ENCODE assay signal across 25 cellular contexts in genomic region chr2:127011136-127011740, GRCh38.
"Had no signal": no experiment of that assay in that cellular context is flagged by ENCODE, and none has a peak within 500 bp of the region (broad histone marks: within the 10 kb centered on the region; RNA-seq: fewer than 3 reads in every experiment).

No MANE protein-coding gene starts in this region.

- DNase-seq: activated CD4-positive, alpha-beta T cell treated with anti-CD3 and anti-CD28 coated beads, Interleukin-2, amount 50 U/mL, for 1 hour; activated CD4-positive, CD25-positive, alpha-beta regulatory T cell treated with anti-CD3 and anti-CD28 coated beads, Interleukin-2, amount 50 U/mL, for 72 hours; activated CD8-positive, alpha-beta T cell treated with anti-CD3 and anti-CD28 coated beads, Interleukin-2, amount 10 ng/mL, durations not matched to agents 7 days and 5 days; activated gamma-delta T cell treated with Interleukin-2 at 50 U/mL for 16 hours; activated T-cell treated with anti-CD3 and anti-CD28 coated beads, Interleukin-2, amount 50 U/mL, for 1 hour; brain microvascular endothelial cell; dorsolateral prefrontal cortex; gastrocnemius medialis; hippocampal formation; kidney glomerular epithelial cell; left ventricle myocardium inferior; mammary epithelial cell; naive thymus-derived CD8-positive, alpha-beta T cell; pancreas; psoas muscle; right cardiac atrium; stimulated activated CD4-positive, alpha-beta T cell treated with anti-CD3 and anti-CD28 coated beads, Interleukin-1b, Interleukin-23, amount 100 ng/mL, for 48 hours; substantia nigra; T-cell; thyroid gland had no signal

- H3K4me3 ChIP-seq: ascending aorta, dorsolateral prefrontal cortex, gastrocnemius medialis, left ventricle myocardium inferior, pancreas, psoas muscle, skin epidermis, thyroid gland had no signal

- H3K36me3 ChIP-seq: ascending aorta, brain microvascular endothelial cell, gastrocnemius medialis, left ventricle myocardium inferior, pancreas, thyroid gland had no signal

- H3K9me3 ChIP-seq: gastrocnemius medialis, left ventricle myocardium inferior, pancreas, psoas muscle, thyroid gland had no signal

- H3K27me3 ChIP-seq: ascending aorta, brain microvascular endothelial cell, dorsolateral prefrontal cortex, pancreas, thyroid gland had no signal

- H3K27ac ChIP-seq: ascending aorta, brain microvascular endothelial cell, dorsolateral prefrontal cortex, epithelial cell of prostate, gastrocnemius medialis, left ventricle myocardium inferior, pancreas, psoas muscle, skin epidermis, thyroid gland, VCaP had no signal

- ATAC-seq: activated CD8-positive, alpha-beta T cell treated with anti-CD3 and anti-CD28 coated beads, Interleukin-2, amount 10 ng/mL, durations not matched to agents 7 days and 5 days; gastrocnemius medialis; naive thymus-derived CD8-positive, alpha-beta T cell; pancreas; right cardiac atrium; T-cell had no signal

- FAIRE-seq: colon, pancreas had no signal
